ENCODE assay signal across 15 cellular contexts in the genomic region with DNA sequence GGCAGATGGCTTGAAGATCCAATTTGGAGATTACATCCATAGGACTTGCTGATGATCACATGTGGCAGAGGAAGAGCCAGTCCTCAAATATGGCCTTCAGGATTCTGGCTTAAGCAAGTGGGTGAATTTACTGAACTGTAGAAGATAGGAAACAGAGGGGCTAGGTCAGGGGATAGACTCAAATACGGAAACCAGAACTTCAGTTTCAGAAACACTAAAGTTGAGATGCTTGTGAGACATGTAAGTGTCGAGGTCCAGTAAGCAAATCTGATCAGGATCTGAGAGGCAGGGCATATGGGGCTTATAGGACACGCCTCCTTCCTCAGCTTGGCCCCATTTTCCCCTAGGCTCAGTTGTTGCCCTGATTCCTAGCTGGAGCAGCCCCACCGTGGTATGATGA.
DNase-seq lines count a peak whose midpoint lies in the region; ATAC-seq lines count a peak whose summit lies in the region.
"Had no signal": no experiment of that assay in that cellular context is flagged by ENCODE, and none has a peak within 500 bp of the region (broad histone marks: within the 10 kb centered on the region; RNA-seq: fewer than 3 reads in every experiment).

No MANE protein-coding gene starts in this region.

- H3K27ac Mint-ChIP-seq in T-helper 2 cell treated with Interferon-gamma antibody and Interleukin-4, amounts not matched to agents 5 μg/mL and 100 μg/mL, for 36 hours, result peak overlapping the region; percentile 55

- no peak overlapping the region for H3K4ac ChIP-seq in mesendoderm (ENCODE audit: low read depth, low read length)

- no peak overlapping the region for H3K4me2 ChIP-seq in mesendoderm (ENCODE audit: low read length)

- H4K8ac ChIP-seq in mesendoderm (ENCODE audit: low read depth, low read length), result no peak overlapping the region

- no peak overlapping the region for H4K5ac ChIP-seq in mesendoderm (ENCODE audit: low read length)

- H3K27ac ChIP-seq in mesendoderm (ENCODE audit: low read depth, low read length), result no peak overlapping the region
- H3K27ac ChIP-seq: adrenal gland had no signal

- no peak overlapping the region for H3K4me3 Mint-ChIP-seq in T-helper 2 cell treated with Interferon-gamma antibody and Interleukin-4, amounts not matched to agents 5 μg/mL and 100 μg/mL, for 36 hours

- DNase-seq in T-helper 2 cell treated with Interferon-gamma antibody and Interleukin-4, amounts not matched to agents 5 μg/mL and 100 μg/mL, for 36 hours (ENCODE audit: low spot score), result no peak
- no peak for DNase-seq in T-helper 2 cell
- peak; percentile 56 for DNase-seq in GM19238 (ENCODE audit: insufficient read length, low spot score)
- DNase-seq in SK-N-DZ (ENCODE audit: low spot score), result peak; percentile 45
- no peak for DNase-seq in mesendoderm
- no peak for DNase-seq in T1000 (lab: John Stamatoyannopoulos, UW)
- no peak for DNase-seq in NK-92 treated with Interleukin-12 subunit alpha and Interleukin-12 subunit beta, amount 100 ng/mL, for 24 hours (lab: John Stamatoyannopoulos, UW)
- DNase-seq: 8988T; adrenal gland; NCI-H1105; SHP77; stimulated activated CD4-positive, alpha-beta T cell treated with anti-CD3 and anti-CD28 coated beads, Interleukin-12 subunit alpha, Interleukin-12 subunit beta, amount 100 ng/mL, for 4 hours had no signal

- H3K36me3 ChIP-seq in mesendoderm (ENCODE audit: control insufficient read depth, insufficient read depth, low read length), result no peaks in the 10 kb centered on the region
- H3K36me3 ChIP-seq: adrenal gland, HAP-1 had no signal

- H3K79me2 ChIP-seq in mesendoderm (ENCODE audit: control insufficient read depth, insufficient read depth, low read length), result no peaks in the 10 kb centered on the region

- ATAC-seq in GM19035 (IDR thresholded peaks at IDR 0.05; ENCODE audit: unreplicated experiment), result no peak
- ATAC-seq: left lobe of liver had no signal

- no peak overlapping the region for H3K18ac ChIP-seq in mesendoderm (ENCODE audit: low read length)

- peaks cover 25% of the 10 kb centered on the region for H3K9me3 Mint-ChIP-seq in T-helper 2 cell treated with Interferon-gamma antibody and Interleukin-4, amounts not matched to agents 5 μg/mL and 100 μg/mL, for 36 hours

- peak overlapping the region; percentile 71 for H2AK5ac ChIP-seq in mesendoderm (ENCODE audit: low read length)

- no peaks in the 10 kb centered on the region for H3K27me3 Mint-ChIP-seq in T-helper 2 cell treated with Interferon-gamma antibody and Interleukin-4, amounts not matched to agents 5 μg/mL and 100 μg/mL, for 36 hours (ENCODE audit: low read depth)

- no peak overlapping the region for H3K23ac ChIP-seq in mesendoderm (ENCODE audit: low read length)

- H2BK15ac ChIP-seq in mesendoderm (replicated peaks; ENCODE audit: low read depth), result no peak overlapping the region

- H3K56ac ChIP-seq in mesendoderm (ENCODE audit: low read length), result peak overlapping the region; percentile 43

- H3K79me1 ChIP-seq in mesendoderm (ENCODE audit: low read length), result no peaks in the 10 kb centered on the region

- WGBS in mesendoderm (ENCODE audit: extremely low coverage, insufficient coverage, low lambda C conversion rate), result no CpG with 5 or more reads among the region's 4 CpGs

- peaks cover 22% of the 10 kb centered on the region for H3K4me1 ChIP-seq in mesendoderm (ENCODE audit: control insufficient read depth, low read depth, low read length)

- peaks cover 50% of the 10 kb centered on the region for H3K4me1 Mint-ChIP-seq in T-helper 2 cell treated with Interferon-gamma antibody and Interleukin-4, amounts not matched to agents 5 μg/mL and 100 μg/mL, for 36 hours (ENCODE audit: low read depth)

- H3K4me3 ChIP-seq in mesendoderm (ENCODE audit: low read length), result no peak overlapping the region
- H3K4me3 ChIP-seq: adrenal gland, HAP-1 had no signal

- peak overlapping the region; percentile 9 for H2BK5ac ChIP-seq in mesendoderm (ENCODE audit: low read length)

- peaks cover 7% of the 10 kb centered on the region for H3K36me3 Mint-ChIP-seq in T-helper 2 cell treated with Interferon-gamma antibody and Interleukin-4, amounts not matched to agents 5 μg/mL and 100 μg/mL, for 36 hours (ENCODE audit: low read depth)

- no peaks in the 10 kb centered on the region for H3K27me3 ChIP-seq in mesendoderm (ENCODE audit: insufficient read depth, low read length, poor library complexity)
- H3K27me3 ChIP-seq: adrenal gland had no signal

- H2BK120ac ChIP-seq in mesendoderm (ENCODE audit: low read depth, low read length), result no peak overlapping the region

- no peak overlapping the region for H3K9ac ChIP-seq in mesendoderm (ENCODE audit: low read length)

Comparison
In these comparisons a context has a peak if more than half of its experiments do, and no peak if none do; other contexts are left out.
1. DNase-seq: peak in GM19238 (single experiment) and SK-N-DZ (single experiment); none in T-helper 2 cell treated with Interferon-gamma antibody and Interleukin-4, amounts not matched to agents 5 μg/mL and 100 μg/mL, for 36 hours (single experiment), T-helper 2 cell (0 of 5), mesendoderm (single experiment), T1000 (single experiment) and NK-92 treated with Interleukin-12 subunit alpha and Interleukin-12 subunit beta, amount 100 ng/mL, for 24 hours (single experiment).